13 cellular contexts compared by ENCODE assay signal in genomic region chr12:70535896-70536374, GRCh38.
DNase-seq lines count a peak whose midpoint lies in the region; ATAC-seq and FAIRE-seq lines count a peak whose summit lies in the region.
"Had no signal": no experiment of that assay in that cellular context is flagged by ENCODE, and none has a peak within 500 bp of the region (broad histone marks: within the 10 kb centered on the region; RNA-seq: fewer than 3 reads in every experiment).

No MANE protein-coding gene starts in this region.

- peak overlapping the region; percentile 12 for H3K27ac Mint-ChIP-seq in memory B cell
- H3K27ac Mint-ChIP-seq: CD8-positive, alpha-beta memory T cell; nephron; stimulated activated memory B cell treated with anti-CD40 and anti-IgM and Interleukin-4, amounts not matched to agents 10 μg/mL and 1 μg/mL and 100 μg/mL, for 72 hours had no signal

- no peaks in the 10 kb centered on the region for H3K4me1 Mint-ChIP-seq in memory B cell
- H3K4me1 Mint-ChIP-seq: CD8-positive, alpha-beta memory T cell; stimulated activated memory B cell treated with anti-CD40 and anti-IgM and Interleukin-4, amounts not matched to agents 10 μg/mL and 1 μg/mL and 100 μg/mL, for 72 hours had no signal

- no peaks in the 10 kb centered on the region for H3K27me3 Mint-ChIP-seq in memory B cell
- H3K27me3 Mint-ChIP-seq: stimulated activated memory B cell treated with anti-CD40 and anti-IgM and Interleukin-4, amounts not matched to agents 10 μg/mL and 1 μg/mL and 100 μg/mL, for 72 hours had no signal

- H3K9me3 Mint-ChIP-seq in memory B cell, result peaks cover 3% of the 10 kb centered on the region
- H3K9me3 Mint-ChIP-seq: CD8-positive, alpha-beta memory T cell; stimulated activated memory B cell treated with anti-CD40 and anti-IgM and Interleukin-4, amounts not matched to agents 10 μg/mL and 1 μg/mL and 100 μg/mL, for 72 hours had no signal

- no peak for FAIRE-seq in urothelium cell line (lab: Jason Lieb, UNC)

- peaks cover 6% of the 10 kb centered on the region for H3K36me3 Mint-ChIP-seq in memory B cell
- H3K36me3 Mint-ChIP-seq: stimulated activated memory B cell treated with anti-CD40 and anti-IgM and Interleukin-4, amounts not matched to agents 10 μg/mL and 1 μg/mL and 100 μg/mL, for 72 hours had no signal

- DNase-seq in RPMI8226 (peak; percentile 12), foreskin melanocyte (peak; percentile 92), memory B cell (ENCODE audit: low spot score in 2 of 2) (no peak), superior temporal gyrus (ENCODE audit: extremely low spot score) (peak; percentile 98), NCI-H2227 (lab: John Stamatoyannopoulos, UW; ENCODE audit: unreplicated experiment) (no peak), urothelium cell line (ENCODE audit: low spot score) (no peak)
- DNase-seq in activated effector memory CD4-positive, alpha-beta T cell treated with anti-CD3 and anti-CD28 coated beads, Interleukin-2, amount 50 U/mL, for 16 hours, result no peak
- DNase-seq: CD8-positive, alpha-beta memory T cell; NCI-H446 treated with DMSO at 0.1 percent for 48 hours; SHP77; WERI-Rb-1 had no signal

- no peak overlapping the region for H3K4me3 Mint-ChIP-seq in memory B cell
- H3K4me3 Mint-ChIP-seq: CD8-positive, alpha-beta memory T cell; nephron; stimulated activated memory B cell treated with anti-CD40 and anti-IgM and Interleukin-4, amounts not matched to agents 10 μg/mL and 1 μg/mL and 100 μg/mL, for 72 hours had no signal

- ATAC-seq in memory B cell (ENCODE audit: low read depth), result no peak
- ATAC-seq: stimulated activated memory B cell treated with anti-CD40 and anti-IgM and Interleukin-4, amounts not matched to agents 10 μg/mL and 1 μg/mL and 100 μg/mL, for 72 hours had no signal

Comparison
In these comparisons a context has a peak if more than half of its experiments do, and no peak if none do; other contexts are left out.
1. DNase-seq: peak in RPMI8226 (single experiment), foreskin melanocyte (single experiment) and superior temporal gyrus (single experiment); none in memory B cell (0 of 2), activated effector memory CD4-positive, alpha-beta T cell treated with anti-CD3 and anti-CD28 coated beads, Interleukin-2, amount 50 U/mL, for 16 hours (single experiment), NCI-H2227 (single experiment) and urothelium cell line (single experiment).